In genomic region chr20:37376791-37377190, GRCh38 we compare ENCODE assay signal across 17 cellular contexts.
"Had no signal": no experiment of that assay in that cellular context is flagged by ENCODE, and none has a peak within 500 bp of the region (broad histone marks: within the 10 kb centered on the region; RNA-seq: fewer than 3 reads in every experiment).

No MANE protein-coding gene starts in this region.

- H3K4me3 Mint-ChIP-seq: dendritic cell treated with granulocyte-macrophage colony-stimulating factor and Interleukin-4, amounts not matched to agents 40 ng/mL and 50 ng/mL, for 4 days; T-helper 17 cell had no signal

- H3K27me3 ChIP-seq: body of pancreas, thyroid gland, vagina had no signal

- H3K27ac Mint-ChIP-seq: dendritic cell treated with granulocyte-macrophage colony-stimulating factor and Interleukin-4, amounts not matched to agents 40 ng/mL and 50 ng/mL, for 4 days; T-helper 17 cell had no signal

- H3K27me3 Mint-ChIP-seq: dendritic cell treated with granulocyte-macrophage colony-stimulating factor and Interleukin-4, amounts not matched to agents 40 ng/mL and 50 ng/mL, for 4 days; natural killer cell treated with Interleukin-12 subunit alpha and Interleukin-12 subunit beta and Interleukin-15 and Interleukin-18, amount 100 ng/mL, for 72 hours; T-helper 17 cell had no signal

- H3K36me3 ChIP-seq: thyroid gland had no signal

- H3K36me3 Mint-ChIP-seq: activated naive CD4-positive, alpha-beta T cell treated with anti-CD3 and anti-CD28 coated beads, Interleukin-2, amount 50 U/mL, for 72 hours; immature natural killer cell; natural killer cell treated with Interleukin-12 subunit alpha and Interleukin-12 subunit beta and Interleukin-15 and Interleukin-18, amount 100 ng/mL, for 72 hours had no signal

- H3K4me1 ChIP-seq: thyroid gland had no signal

- H3K27ac ChIP-seq: body of pancreas, thyroid gland, vagina had no signal

- ATAC-seq: body of pancreas, left lobe of liver had no signal

- H3K4me3 ChIP-seq: body of pancreas, thyroid gland, vagina had no signal

- H3K9me3 ChIP-seq: body of pancreas, thyroid gland, vagina had no signal

- H3K9me3 Mint-ChIP-seq: activated naive CD4-positive, alpha-beta T cell treated with anti-CD3 and anti-CD28 coated beads, Interleukin-2, amount 50 U/mL, for 72 hours; activated T-helper 2 cell treated with anti-CD3 and anti-CD28 coated beads, Interferon-gamma antibody, Interleukin-2, Interleukin-4, amounts not matched to agents 10 μg/mL and 5 μg/mL and 100 μg/mL, durations not matched to agents 14 hours and 24 hours and 36 hours; dendritic cell treated with granulocyte-macrophage colony-stimulating factor and Interleukin-4, amounts not matched to agents 40 ng/mL and 50 ng/mL, for 4 days; immature natural killer cell; natural killer cell treated with Interleukin-12 subunit alpha and Interleukin-12 subunit beta and Interleukin-15 and Interleukin-18, amount 100 ng/mL, for 72 hours had no signal

- DNase-seq: activated CD4-positive, alpha-beta T cell treated with anti-CD3 and anti-CD28 coated beads, Interleukin-2, amount 50 U/mL, for 1 hour; activated T-cell treated with anti-CD3 and anti-CD28 coated beads for 4 hours; amniotic stem cell; body of pancreas; central memory CD4-positive, alpha-beta T cell; erythroblast; stimulated activated CD4-positive, alpha-beta T cell treated with anti-CD3 and anti-CD28 coated beads, Interleukin-15, amount 100 ng/mL, for 24 hours; stimulated activated CD4-positive, alpha-beta T cell treated with anti-CD3 and anti-CD28 coated beads, Interleukin-4, amount 100 ng/mL, for 24 hours; T-helper 17 cell; thyroid gland had no signal
